In genomic region chr7:31935115-31935514, GRCh38 we compare ENCODE assay signal across 23 cellular contexts.
DNase-seq lines count a peak whose midpoint lies in the region; ATAC-seq, FAIRE-seq and TF ChIP-seq lines count a peak whose summit lies in the region.
"Had no signal": no experiment of that assay in that cellular context is flagged by ENCODE, and none has a peak within 500 bp of the region (broad histone marks: within the 10 kb centered on the region; RNA-seq: fewer than 3 reads in every experiment).

No MANE protein-coding gene starts in this region.

- BruUV-seq in A673 (replicated peaks; lab: Mats Ljungman, UMichigan), result no TSS peak

- H3K9me3 ChIP-seq in A673 (ENCODE audit: low read depth, low read length, poor library complexity, severe bottlenecking) (no peaks in the 10 kb centered on the region), stomach (no peaks in the 10 kb centered on the region), aorta (ENCODE audit: control insufficient read depth, low read length) (no peaks in the 10 kb centered on the region)
- H3K9me3 ChIP-seq: right lobe of liver, vagina had no signal

- no peak for ATAC-seq in aorta (ENCODE audit: low FRiP score)
- ATAC-seq: activated naive CD8-positive, alpha-beta T cell treated with anti-CD3 and anti-CD28 coated beads, Interleukin-2, amount 50 U/mL, for 24 hours; left cardiac atrium; right lobe of liver; WTC11 had no signal

- H3K27ac ChIP-seq in A673 (ENCODE audit: low read depth, low read length, poor library complexity, severe bottlenecking), result no peak overlapping the region
- no peak overlapping the region for H3K27ac ChIP-seq in stomach
- H3K27ac ChIP-seq in aorta (ENCODE audit: low read depth in 1 of 2, low read length in 2 of 2), result no peak overlapping the region
- H3K27ac ChIP-seq: right lobe of liver, vagina had no signal

- DNase-seq in A673 (ENCODE audit: low spot score), result peak; percentile 5
- DNase-seq in H54 (ENCODE audit: insufficient read length, low spot score), result no peak
- peak; percentile 25 for DNase-seq in SKM-1 (lab: John Stamatoyannopoulos, UW; ENCODE audit: unreplicated experiment)
- peak; percentile 25 for DNase-seq in iris pigment epithelial cell (ENCODE audit: low read depth)
- no peak for DNase-seq in NCI-H345 (lab: John Stamatoyannopoulos, UW)
- DNase-seq in UCSD-AML1 (lab: John Stamatoyannopoulos, UW; ENCODE audit: unreplicated experiment), result no peak
- DNase-seq in stomach, result no peak
- DNase-seq in aorta, result no peak
- DNase-seq: activated naive CD8-positive, alpha-beta T cell treated with anti-CD3 and anti-CD28 coated beads, Interleukin-2, amount 50 U/mL, for 24 hours; GDM1; GOT3; hippocampal formation; left cardiac atrium; NCI-H1092; NCI-H748 treated with DMSO at 0.1 percent for 48 hours; occipital lobe; right lobe of liver; RPMI8226; stimulated activated CD4-positive, alpha-beta T cell treated with anti-CD3 and anti-CD28 coated beads, Interleukin-1b, Interleukin-23, amount 100 ng/mL, for 48 hours had no signal

- TF ChIP-seq EP300 in stomach (IDR thresholded peaks at IDR 0.05), result no peak

- CTCF ChIA-PET in A673 (lab: Charles Lee), result no interaction called here

- 24 to 47% (median 42%) methylated on average over 2 of the region's 2 CpGs for WGBS in stomach, 5 donors
- WGBS in aorta, 2 donors, result 17 to 21% methylated on average over 2 of the region's 2 CpGs

- no peaks in the 10 kb centered on the region for H3K4me1 ChIP-seq in A673 (ENCODE audit: insufficient read depth, low read length, poor library complexity, severe bottlenecking)
- H3K4me1 ChIP-seq in stomach, result no peaks in the 10 kb centered on the region
- H3K4me1 ChIP-seq in aorta (ENCODE audit: control insufficient read depth in 1 of 2, insufficient read depth in 2 of 2, low read length in 2 of 2), result no peaks in the 10 kb centered on the region
- H3K4me1 ChIP-seq: right lobe of liver, vagina had no signal

- no peaks in the 10 kb centered on the region for H3K27me3 ChIP-seq in A673 (replicated peaks; ENCODE audit: insufficient read depth, low read depth, low read length, poor library complexity)
- no peaks in the 10 kb centered on the region for H3K27me3 ChIP-seq in stomach
- H3K27me3 ChIP-seq in aorta (ENCODE audit: control insufficient read depth in 1 of 2, insufficient read depth in 2 of 2, low read length in 1 of 2), result no peaks in the 10 kb centered on the region
- H3K27me3 ChIP-seq: right lobe of liver, vagina had no signal

- POLR2A ChIA-PET in A673 (lab: Charles Lee; ENCODE audit: low non-redundant PET), result no interaction called here

- FAIRE-seq in H54 (lab: Jason Lieb, UNC), result peak; percentile 68
- FAIRE-seq: endometrium, GM12892 had no signal

- TF ChIP-seq CTCF in A673 (conservative IDR thresholded peaks at IDR 0.05; ENCODE audit: low read depth, low read length) (no peak), stomach (IDR thresholded peaks at IDR 0.05) (no peak)

- TF ChIP-seq POLR2A in H54 (IDR thresholded peaks at IDR 0.05; ENCODE audit: low read depth, low read length), result no peak
- no peak for TF ChIP-seq POLR2A in stomach (IDR thresholded peaks at IDR 0.05)

- H3K36me3 ChIP-seq in A673 (ENCODE audit: insufficient read depth, low read length, poor library complexity, severe bottlenecking) (no peaks in the 10 kb centered on the region), stomach (no peaks in the 10 kb centered on the region), aorta (ENCODE audit: control insufficient read depth in 1 of 2, insufficient read depth in 2 of 2, low read length in 1 of 2) (no peaks in the 10 kb centered on the region)
- H3K36me3 ChIP-seq: right lobe of liver, vagina had no signal

- intact Hi-C loops in A673 (cut with micrococcal nuclease; ENCODE audit: unreplicated experiment) (no loop called here), stomach (cut with DNase I; ENCODE audit: low total_unique reads) (no loop called here), aorta (cut with DNase I) (no loop called here)

- H3K4me3 ChIP-seq in A673 (ENCODE audit: low read depth, low read length, poor library complexity, severe bottlenecking) (no peak overlapping the region), stomach (no peak overlapping the region), aorta (ENCODE audit: low read length in 2 of 2) (no peak overlapping the region)
- H3K4me3 ChIP-seq: right lobe of liver, vagina had no signal

Comparison
In these comparisons a context has a peak if more than half of its experiments do, and no peak if none do; other contexts are left out.
1. DNase-seq: peak in A673 (single experiment), SKM-1 (single experiment) and iris pigment epithelial cell (single experiment); none in H54 (single experiment), NCI-H345 (single experiment), UCSD-AML1 (single experiment), stomach (single experiment) and aorta (0 of 2).